8 cellular contexts compared by ENCODE assay signal in genomic region chr2:105789745-105790466, GRCh38. TPM values are rescaled to one million over a fixed set of nuclear protein-coding genes. Genes with fewer than 3 reads are reported as not detected.
A peak's percentile ranks its signal among the peaks of the same experiment; 100 is the strongest.
DNase-seq lines count a peak whose midpoint lies in the region; ATAC-seq and TF ChIP-seq lines count a peak whose summit lies in the region.

No MANE protein-coding gene starts in this region.

- ATAC-seq in gastrocnemius medialis: peak; percentile 97 to 100

- H3K4me3 ChIP-seq in HEK293 (ENCODE audit: low read depth, low read length) (no peak overlapping the region), gastrocnemius medialis (peak overlapping the region; percentile 23 to 45 (median 25))

- no peak for TF ChIP-seq POLR2A in gastrocnemius medialis (IDR thresholded peaks at IDR 0.05)

- H3K9me3 ChIP-seq in HEK293 (ENCODE audit: control insufficient read depth, insufficient read depth, low read depth, low read length) (no peaks in the 10 kb centered on the region), gastrocnemius medialis (no peaks in the 10 kb centered on the region)

- H3K27ac ChIP-seq in HEK293 (ENCODE audit: extremely low read depth, low read depth, low read length): no peak overlapping the region
- peak overlapping the region; percentile 76 to 88 (median 80) for H3K27ac ChIP-seq in gastrocnemius medialis

- in situ Hi-C loops in gastrocnemius medialis (cut with MboI; ENCODE audit: low sequenced_read_pairs in 4 of 4): no loop called here

- H3K36me3 ChIP-seq in HEK293 (ENCODE audit: control insufficient read depth in 2 of 2, insufficient read depth in 1 of 2, low read length in 2 of 2): no peaks in the 10 kb centered on the region
- H3K36me3 ChIP-seq in gastrocnemius medialis: no peaks in the 10 kb centered on the region

- H3K27me3 ChIP-seq in gastrocnemius medialis: no peaks in the 10 kb centered on the region

- intact Hi-C loops in gastrocnemius medialis (cut with DNase I; ENCODE audit: low total_unique reads): loop anchor here (5.0 kb wide), 2 partner anchors 43 to 122 kb away; no protein-coding TSS in a partner anchor

- TF ChIP-seq CTCF in GM12874 (IDR thresholded peaks at IDR 0.05; ENCODE audit: insufficient read depth, low read depth, low read length): peak; percentile 28; the same call in 1 of the 2 replicates
- TF ChIP-seq CTCF in HEK293 (tag by site-specific recombination; IDR thresholded peaks at IDR 0.05): no peak
- no peak for TF ChIP-seq CTCF in gastrocnemius medialis (IDR thresholded peaks at IDR 0.05 in 4 of 5, conservative IDR thresholded peaks at IDR 0.05 in 1 of 5)

- POLR2A ChIA-PET in HEK293 (lab: Yijun Ruan, JAX): no interaction called here

- H3K4me1 ChIP-seq in HEK293 (ENCODE audit: control insufficient read depth, insufficient read depth, low read length): peaks cover 10% of the 10 kb centered on the region
- peaks cover 37 to 58% of the 10 kb centered on the region in 2 donors for H3K4me1 ChIP-seq in gastrocnemius medialis

- peak; percentile 30 for DNase-seq in NAMALWA (ENCODE audit: low spot score)
- DNase-seq in activated T-cell treated with anti-CD3 and anti-CD28 coated beads for 48 hours (ENCODE audit: low read depth): peak; percentile 56
- peak; percentile 76 for DNase-seq in fibroblast of peridontal ligament (ENCODE audit: extremely low read depth)
- peak; percentile 78 to 88 for DNase-seq in gastrocnemius medialis
- DNase-seq in NCI-H345 (lab: John Stamatoyannopoulos, UW): no peak
- no peak for DNase-seq in 8988T

- CTCF ChIA-PET in HEK293 (lab: Yijun Ruan, JAX): no interaction called here

TF ChIP-seq in HEK293, 187 proteins besides CTCF, POLR2A, EP300 and RAD21:
- no peak for TF ChIP-seq ZNF239 (tag by site-specific recombination; IDR thresholded peaks at IDR 0.05)
- TF ChIP-seq ZNF10 (tag by site-specific recombination; IDR thresholded peaks at IDR 0.05): no peak
- no peak for TF ChIP-seq ZNF768 (tag by site-specific recombination; IDR thresholded peaks at IDR 0.05)
- TF ChIP-seq SCRT2 (tag by site-specific recombination; IDR thresholded peaks at IDR 0.05): 0 out of 2 replicates have a peak, but pooled peaks have one; percentile 14
- no peak for TF ChIP-seq TRIM28 (IDR thresholded peaks at IDR 0.05; ENCODE audit: borderline replicate concordance, low read length)
- TF ChIP-seq ZNF221 (tag by site-specific recombination; IDR thresholded peaks at IDR 0.05; ENCODE audit: borderline replicate concordance): no peak
- TF ChIP-seq YY2 (tag by site-specific recombination; IDR thresholded peaks at IDR 0.05): no peak
- TF ChIP-seq ZNF677 (tag by site-specific recombination; IDR thresholded peaks at IDR 0.05): no peak
TF ChIP-seq in HEK293: peak in this region for 1.

RNA-seq across cellular contexts. Expression of gene NCK2, which starts 45.2 kb away (rescaled TPM):
- 10 to 100 TPM; 46.7 to 86.1 (median 57.9) TPM for total RNA-seq in gastrocnemius medialis

Comparison
In these comparisons a context has a peak if more than half of its experiments do, and no peak if none do; other contexts are left out.
1. DNase-seq: peak in NAMALWA (single experiment), activated T-cell treated with anti-CD3 and anti-CD28 coated beads for 48 hours (single experiment), fibroblast of peridontal ligament (single experiment) and gastrocnemius medialis (2 of 2); none in NCI-H345 (single experiment) and 8988T (single experiment).